Comparison of ENCODE assay signal across 22 cellular contexts in the genomic region with DNA sequence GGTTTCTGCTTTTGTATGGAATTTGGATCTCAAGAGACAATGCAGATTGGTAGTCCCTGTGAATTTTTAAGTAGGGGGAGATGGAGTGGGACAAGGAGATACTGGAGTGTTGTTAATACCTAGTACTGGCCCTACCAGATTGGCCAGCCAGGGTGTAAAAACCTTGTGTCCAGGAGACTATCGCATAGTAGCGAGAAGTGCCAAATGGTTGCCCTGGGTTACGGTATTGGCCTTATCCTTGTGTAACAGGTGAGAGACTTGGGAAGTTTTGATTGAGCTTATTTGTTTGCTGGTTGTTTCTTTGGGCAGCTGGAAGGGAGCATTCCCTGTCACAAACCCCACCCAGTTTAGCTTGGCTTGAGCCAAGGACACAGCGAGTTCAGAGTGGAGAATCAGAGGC. TPM values are rescaled to one million over a fixed set of nuclear protein-coding genes. Genes with fewer than 3 reads are reported as not detected.
A peak's percentile ranks its signal among the peaks of the same experiment; 100 is the strongest.
DNase-seq lines count a peak whose midpoint lies in the region; ATAC-seq lines count a peak whose summit lies in the region.
"Had no signal": no experiment of that assay in that cellular context is flagged by ENCODE, and none has a peak within 500 bp of the region (broad histone marks: within the 10 kb centered on the region; RNA-seq: fewer than 3 reads in every experiment).

No MANE protein-coding gene starts in this region.

- no peaks in the 10 kb centered on the region for H3K27me3 Mint-ChIP-seq in T-helper 2 cell treated with Interferon-gamma antibody and Interleukin-4, amounts not matched to agents 5 μg/mL and 100 μg/mL, for 36 hours (ENCODE audit: low read depth)
- H3K27me3 Mint-ChIP-seq in activated naive CD4-positive, alpha-beta T cell treated with anti-CD3 and anti-CD28 coated beads, Interleukin-2, amount 50 U/mL, for 24 hours, result no peaks in the 10 kb centered on the region
- no peaks in the 10 kb centered on the region for H3K27me3 Mint-ChIP-seq in activated naive CD4-positive, alpha-beta T cell treated with anti-CD3 and anti-CD28 coated beads, Interleukin-2, amount 10 ng/mL, durations not matched to agents 7 days and 5 days
- no peaks in the 10 kb centered on the region for H3K27me3 Mint-ChIP-seq in activated naive CD8-positive, alpha-beta T cell treated with anti-CD3 and anti-CD28 coated beads for 36 hours
- H3K27me3 Mint-ChIP-seq: CD4-positive, alpha-beta memory T cell; IgD-negative memory B cell had no signal

- peaks cover 46% of the 10 kb centered on the region for H3K4me1 Mint-ChIP-seq in T-helper 2 cell treated with Interferon-gamma antibody and Interleukin-4, amounts not matched to agents 5 μg/mL and 100 μg/mL, for 36 hours (ENCODE audit: low read depth)
- peaks cover 80% of the 10 kb centered on the region for H3K4me1 Mint-ChIP-seq in activated naive CD4-positive, alpha-beta T cell treated with anti-CD3 and anti-CD28 coated beads, Interleukin-2, amount 50 U/mL, for 24 hours
- peaks cover 89% of the 10 kb centered on the region for H3K4me1 Mint-ChIP-seq in activated naive CD4-positive, alpha-beta T cell treated with anti-CD3 and anti-CD28 coated beads, Interleukin-2, amount 10 ng/mL, durations not matched to agents 7 days and 5 days
- H3K4me1 Mint-ChIP-seq in activated naive CD8-positive, alpha-beta T cell treated with anti-CD3 and anti-CD28 coated beads for 36 hours, result peaks cover 72% of the 10 kb centered on the region
- peaks cover 60% of the 10 kb centered on the region for H3K4me1 Mint-ChIP-seq in stimulated activated effector memory CD8-positive, alpha-beta T cell treated with anti-CD3 and anti-CD28 coated beads, Interleukin-12 subunit alpha, Interleukin-12 subunit beta, amount 100 ng/mL, for 72 hours
- H3K4me1 Mint-ChIP-seq: IgD-negative memory B cell had no signal

- CTCF ChIA-PET in activated naive CD4-positive, alpha-beta T cell treated with anti-CD3 and anti-CD28 coated beads, Interleukin-2, amount 10 ng/mL, durations not matched to agents 7 days and 5 days (lab: Charles Lee), result no interaction called here

- H3K27ac Mint-ChIP-seq in T-helper 2 cell treated with Interferon-gamma antibody and Interleukin-4, amounts not matched to agents 5 μg/mL and 100 μg/mL, for 36 hours, result peak overlapping the region; percentile 9
- H3K27ac Mint-ChIP-seq in activated naive CD4-positive, alpha-beta T cell treated with anti-CD3 and anti-CD28 coated beads, Interleukin-2, amount 50 U/mL, for 24 hours, result peak overlapping the region; percentile 72
- H3K27ac Mint-ChIP-seq in activated naive CD4-positive, alpha-beta T cell treated with anti-CD3 and anti-CD28 coated beads, Interleukin-2, amount 10 ng/mL, durations not matched to agents 7 days and 5 days, result no peak overlapping the region
- peak overlapping the region; percentile 72 for H3K27ac Mint-ChIP-seq in activated naive CD8-positive, alpha-beta T cell treated with anti-CD3 and anti-CD28 coated beads for 36 hours
- H3K27ac Mint-ChIP-seq in stimulated activated effector memory CD8-positive, alpha-beta T cell treated with anti-CD3 and anti-CD28 coated beads, Interleukin-12 subunit alpha, Interleukin-12 subunit beta, amount 100 ng/mL, for 72 hours, result peak overlapping the region; percentile 55
- H3K27ac Mint-ChIP-seq: IgD-negative memory B cell had no signal

- DNase-seq in T-helper 2 cell treated with Interferon-gamma antibody and Interleukin-4, amounts not matched to agents 5 μg/mL and 100 μg/mL, for 36 hours (ENCODE audit: low spot score), result no peak
- no peak for DNase-seq in T-helper 2 cell
- no peak for DNase-seq in activated naive CD4-positive, alpha-beta T cell treated with anti-CD3 and anti-CD28 coated beads, Interleukin-2, amount 10 ng/mL, durations not matched to agents 7 days and 5 days
- no peak for DNase-seq in activated naive CD8-positive, alpha-beta T cell treated with anti-CD3 and anti-CD28 coated beads for 36 hours
- no peak for DNase-seq in stimulated activated effector memory CD8-positive, alpha-beta T cell treated with anti-CD3 and anti-CD28 coated beads, Interleukin-12 subunit alpha, Interleukin-12 subunit beta, amount 100 ng/mL, for 72 hours (ENCODE audit: low spot score in 2 of 2)
- DNase-seq in NCI-H1092 treated with DMSO at 0.1 percent for 48 hours (lab: John Stamatoyannopoulos, UW), result no peak
- DNase-seq in NCI-H345 (lab: John Stamatoyannopoulos, UW), result no peak
- DNase-seq: 8988T; BE2C; CD4-positive, alpha-beta memory T cell; DMS79 treated with DMSO at 0.1 percent for 48 hours; HCEC 1CT; Kasumi-1; NCI-H1105 treated with DMSO at 0.1 percent for 48 hours; NCI-H1694 treated with DMSO at 0.1 percent for 48 hours; NCI-H2107; NCI-H2227 treated with DMSO at 0.1 percent for 48 hours; NCI-H524 treated with DMSO at 0.1 percent for 48 hours had no signal

- no peak for ATAC-seq in stimulated activated effector memory CD8-positive, alpha-beta T cell treated with anti-CD3 and anti-CD28 coated beads, Interleukin-12 subunit alpha, Interleukin-12 subunit beta, amount 100 ng/mL, for 72 hours
- ATAC-seq: Panc1 had no signal

- no peaks in the 10 kb centered on the region for H3K9me3 Mint-ChIP-seq in T-helper 2 cell treated with Interferon-gamma antibody and Interleukin-4, amounts not matched to agents 5 μg/mL and 100 μg/mL, for 36 hours
- H3K9me3 Mint-ChIP-seq in activated naive CD4-positive, alpha-beta T cell treated with anti-CD3 and anti-CD28 coated beads, Interleukin-2, amount 50 U/mL, for 24 hours, result no peaks in the 10 kb centered on the region
- no peaks in the 10 kb centered on the region for H3K9me3 Mint-ChIP-seq in activated naive CD4-positive, alpha-beta T cell treated with anti-CD3 and anti-CD28 coated beads, Interleukin-2, amount 10 ng/mL, durations not matched to agents 7 days and 5 days
- H3K9me3 Mint-ChIP-seq in activated naive CD8-positive, alpha-beta T cell treated with anti-CD3 and anti-CD28 coated beads for 36 hours, result no peaks in the 10 kb centered on the region
- H3K9me3 Mint-ChIP-seq in stimulated activated effector memory CD8-positive, alpha-beta T cell treated with anti-CD3 and anti-CD28 coated beads, Interleukin-12 subunit alpha, Interleukin-12 subunit beta, amount 100 ng/mL, for 72 hours, result no peaks in the 10 kb centered on the region
- H3K9me3 Mint-ChIP-seq: CD4-positive, alpha-beta memory T cell; IgD-negative memory B cell had no signal

- peak overlapping the region; percentile 55 for H3K4me3 Mint-ChIP-seq in T-helper 2 cell treated with Interferon-gamma antibody and Interleukin-4, amounts not matched to agents 5 μg/mL and 100 μg/mL, for 36 hours
- H3K4me3 Mint-ChIP-seq in activated naive CD4-positive, alpha-beta T cell treated with anti-CD3 and anti-CD28 coated beads, Interleukin-2, amount 50 U/mL, for 24 hours, result peak overlapping the region; percentile 77
- no peak overlapping the region for H3K4me3 Mint-ChIP-seq in activated naive CD4-positive, alpha-beta T cell treated with anti-CD3 and anti-CD28 coated beads, Interleukin-2, amount 10 ng/mL, durations not matched to agents 7 days and 5 days
- peak overlapping the region; percentile 45 for H3K4me3 Mint-ChIP-seq in activated naive CD8-positive, alpha-beta T cell treated with anti-CD3 and anti-CD28 coated beads for 36 hours
- H3K4me3 Mint-ChIP-seq in stimulated activated effector memory CD8-positive, alpha-beta T cell treated with anti-CD3 and anti-CD28 coated beads, Interleukin-12 subunit alpha, Interleukin-12 subunit beta, amount 100 ng/mL, for 72 hours, result no peak overlapping the region
- H3K4me3 Mint-ChIP-seq: IgD-negative memory B cell had no signal

- peaks cover 88% of the 10 kb centered on the region for H3K36me3 Mint-ChIP-seq in T-helper 2 cell treated with Interferon-gamma antibody and Interleukin-4, amounts not matched to agents 5 μg/mL and 100 μg/mL, for 36 hours (ENCODE audit: low read depth)
- H3K36me3 Mint-ChIP-seq in activated naive CD4-positive, alpha-beta T cell treated with anti-CD3 and anti-CD28 coated beads, Interleukin-2, amount 50 U/mL, for 24 hours, result peaks cover 31% of the 10 kb centered on the region
- H3K36me3 Mint-ChIP-seq in activated naive CD4-positive, alpha-beta T cell treated with anti-CD3 and anti-CD28 coated beads, Interleukin-2, amount 10 ng/mL, durations not matched to agents 7 days and 5 days, result peaks cover 80% of the 10 kb centered on the region
- peaks cover 74% of the 10 kb centered on the region for H3K36me3 Mint-ChIP-seq in activated naive CD8-positive, alpha-beta T cell treated with anti-CD3 and anti-CD28 coated beads for 36 hours
- H3K36me3 Mint-ChIP-seq in stimulated activated effector memory CD8-positive, alpha-beta T cell treated with anti-CD3 and anti-CD28 coated beads, Interleukin-12 subunit alpha, Interleukin-12 subunit beta, amount 100 ng/mL, for 72 hours, result peaks cover 98% of the 10 kb centered on the region
- H3K36me3 Mint-ChIP-seq: IgD-negative memory B cell had no signal

RNA-seq across cellular contexts. Expression of gene RPS4Y1, which starts 5.4 kb away (rescaled TPM):
- 100 to 1,000 TPM; 372 to 373 TPM for total RNA-seq in activated naive CD8-positive, alpha-beta T cell treated with anti-CD3 and anti-CD28 coated beads for 36 hours

RNA-seq across cellular contexts. Expression of gene SRY, which starts 59.3 kb away (rescaled TPM):
- total RNA-seq in activated naive CD8-positive, alpha-beta T cell treated with anti-CD3 and anti-CD28 coated beads for 36 hours, result not detected
- total RNA-seq: CD4-positive, alpha-beta memory T cell; HT1080 had no signal

Comparison
In these comparisons a context has a peak if more than half of its experiments do, and no peak if none do; other contexts are left out.
1. H3K4me3 Mint-ChIP-seq: peak in T-helper 2 cell treated with Interferon-gamma antibody and Interleukin-4, amounts not matched to agents 5 μg/mL and 100 μg/mL, for 36 hours (single experiment), activated naive CD4-positive, alpha-beta T cell treated with anti-CD3 and anti-CD28 coated beads, Interleukin-2, amount 50 U/mL, for 24 hours (single experiment) and activated naive CD8-positive, alpha-beta T cell treated with anti-CD3 and anti-CD28 coated beads for 36 hours (single experiment); none in activated naive CD4-positive, alpha-beta T cell treated with anti-CD3 and anti-CD28 coated beads, Interleukin-2, amount 10 ng/mL, durations not matched to agents 7 days and 5 days (single experiment) and stimulated activated effector memory CD8-positive, alpha-beta T cell treated with anti-CD3 and anti-CD28 coated beads, Interleukin-12 subunit alpha, Interleukin-12 subunit beta, amount 100 ng/mL, for 72 hours (single experiment).